Comparison of ENCODE assay signal across 7 cellular contexts in the genomic region with DNA sequence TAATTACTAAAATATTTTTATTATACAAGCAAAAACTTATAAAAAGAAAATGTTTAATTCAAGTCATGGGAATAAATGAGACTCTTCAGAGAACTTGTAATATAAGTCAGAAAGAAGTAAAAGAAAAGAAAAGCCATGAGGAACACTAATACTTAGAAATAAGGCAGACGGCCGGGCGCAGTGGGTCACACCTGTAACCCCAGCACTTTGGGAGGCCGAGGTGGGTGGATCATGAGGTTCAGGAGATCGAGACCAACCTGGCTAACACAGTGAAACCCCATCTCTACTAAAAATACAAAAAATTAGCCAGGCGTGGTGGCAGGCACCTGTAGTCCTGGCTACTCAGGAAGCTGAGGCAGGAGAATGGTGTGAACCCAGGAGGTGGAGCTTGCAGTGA.
DNase-seq lines count a peak whose midpoint lies in the region; ATAC-seq and TF ChIP-seq lines count a peak whose summit lies in the region.
"Not testable (repeated sequence)": the region's sequence is repeated elsewhere in the genome, so short reads cannot be mapped to it uniquely, and the experiment has no call there.

No MANE protein-coding gene starts in this region.

- not testable (repeated sequence) for H3K4me3 ChIP-seq in HCT116 (replicated peaks in 1 of 2; ENCODE audit: low read depth in 1 of 2, low read length in 2 of 2); RWPE2 (ENCODE audit: severe bottlenecking); right cardiac atrium (ENCODE audit: low read length); thoracic aorta

- TF ChIP-seq CTCF in HCT116 (IDR thresholded peaks at IDR 0.05 in 2 of 3, conservative IDR thresholded peaks at IDR 0.05 in 1 of 3; ENCODE audit: borderline replicate concordance in 1 of 3, insufficient read depth in 1 of 3, low read depth in 2 of 3, low read length in 2 of 3); RWPE2 (IDR thresholded peaks at IDR 0.05; ENCODE audit: poor library complexity, severe bottlenecking); MCF 10A (IDR thresholded peaks at IDR 0.05; ENCODE audit: unreplicated experiment); foreskin keratinocyte (conservative IDR thresholded peaks at IDR 0.05); osteocyte (IDR thresholded peaks at IDR 0.05); thoracic aorta (IDR thresholded peaks at IDR 0.05): not testable (repeated sequence)

- CTCF ChIA-PET in HCT116 (lab: Charles Lee) (interaction anchor here (1.5 kb wide), 1 partner anchor 15 kb away, joined by 3 read pairs; no protein-coding TSS in a partner anchor), MCF 10A (lab: Yijun Ruan, JAX) (interaction anchor here (1.1 to 1.4 kb wide), 2 partner anchors 110 to 112 kb away, joined by 3 to 8 read pairs; no protein-coding TSS in a partner anchor)

- not testable (repeated sequence) for H4K20me1 ChIP-seq in HCT116 (ENCODE audit: insufficient read depth)

- H3K27ac ChIP-seq in HCT116 (ENCODE audit: low read depth, low read length) (peak overlapping the region; percentile 59; the same call in 1 of the 2 replicates), RWPE2 (ENCODE audit: poor library complexity, severe bottlenecking) (peak overlapping the region; percentile 99), foreskin keratinocyte (peak overlapping the region; percentile 92), right cardiac atrium (ENCODE audit: low read length) (peak overlapping the region; percentile 63), thoracic aorta (peak overlapping the region; percentile 45 to 59)

- not testable (repeated sequence) for H3K4me3 Mint-ChIP-seq in MCF 10A (ENCODE audit: unreplicated experiment); osteocyte (ENCODE audit: unreplicated experiment)

- H3K4me1 ChIP-seq in HCT116 (ENCODE audit: control insufficient read depth in 1 of 2, insufficient read depth in 2 of 2, low read length in 2 of 2) (peaks cover 32 to 91% of the 10 kb centered on the region in 2 experiments), RWPE2 (ENCODE audit: insufficient read depth, poor library complexity, severe bottlenecking) (peaks cover 60% of the 10 kb centered on the region), foreskin keratinocyte (peaks cover 32% of the 10 kb centered on the region), thoracic aorta (ENCODE audit: control insufficient read depth in 1 of 2, low read depth in 2 of 2) (peaks cover 0 to 12% of the 10 kb centered on the region in 2 donors)
- not testable (repeated sequence) for H3K4me1 ChIP-seq in right cardiac atrium (ENCODE audit: control insufficient read depth, insufficient read depth, low read length)

- not testable (repeated sequence) for H3K9ac ChIP-seq in HCT116 (ENCODE audit: low read length)

- intact Hi-C loops in HCT116 (cut with micrococcal nuclease) (loop anchor here (5.0 kb wide), 1 partner anchor 110 kb away; no protein-coding TSS in a partner anchor), MCF 10A (cut with micrococcal nuclease) (loop anchor here (5.0 kb wide), 4 partner anchors 110 to 855 kb away; no protein-coding TSS in a partner anchor)
- intact Hi-C loops in right cardiac atrium (cut with DNase I) = not testable (repeated sequence)

- ATAC-seq in HCT116; RWPE2 (ENCODE audit: low read depth); foreskin keratinocyte; right cardiac atrium; thoracic aorta (ENCODE audit: insufficient number of reproducible peaks, low FRiP score, low read depth): not testable (repeated sequence)

- not testable (repeated sequence) for BruUV-seq in HCT116 (replicated peaks; lab: Mats Ljungman, UMichigan); MCF 10A (replicated peaks; lab: Mats Ljungman, UMichigan)

- POLR2A ChIA-PET in HCT116 (lab: Charles Lee) = not testable (repeated sequence)
- POLR2A ChIA-PET in MCF 10A (lab: Yijun Ruan, JAX) = interaction anchor here (0.8 to 5.0 kb wide), 6 partner anchors 12 to 531 kb away, joined by 4 to 37 read pairs (median 7); no protein-coding TSS in a partner anchor

- H2AFZ ChIP-seq in HCT116 (ENCODE audit: low read depth, low read length, poor library complexity, severe bottlenecking) = not testable (repeated sequence)

- peaks cover 47% of the 10 kb centered on the region for H3K4me1 Mint-ChIP-seq in MCF 10A (ENCODE audit: insufficient read depth, unreplicated experiment)
- peaks cover 38% of the 10 kb centered on the region for H3K4me1 Mint-ChIP-seq in osteocyte (ENCODE audit: unreplicated experiment)

- not testable (repeated sequence) for H3K9me2 ChIP-seq in HCT116 (ENCODE audit: insufficient read depth)

- not testable (repeated sequence) for H3K9me3 Mint-ChIP-seq in MCF 10A (ENCODE audit: unreplicated experiment)
- H3K9me3 Mint-ChIP-seq in osteocyte (ENCODE audit: unreplicated experiment) = peaks cover 12% of the 10 kb centered on the region

- not testable (repeated sequence) for DNase-seq in HCT116 (ENCODE audit: low read depth, low spot score); RWPE2 (ENCODE audit: low spot score); MCF 10A (ENCODE audit: unreplicated experiment); foreskin keratinocyte; right cardiac atrium; osteocyte (ENCODE audit: extremely low spot score, unreplicated experiment); thoracic aorta (ENCODE audit: low spot score)

- H3K4me2 ChIP-seq in HCT116 (ENCODE audit: low read length) = not testable (repeated sequence)

- 83% methylated on average over 6 of the region's 6 CpGs for WGBS in right cardiac atrium

- H3K79me2 ChIP-seq in HCT116 (ENCODE audit: insufficient read depth, low read length) = peaks cover 32% of the 10 kb centered on the region; the same call in 1 of the 2 replicates

- H3K36me3 ChIP-seq in HCT116 (ENCODE audit: control insufficient read depth in 1 of 2, insufficient read depth in 2 of 2, low read length in 2 of 2); thoracic aorta: not testable (repeated sequence)
- peaks cover 57% of the 10 kb centered on the region for H3K36me3 ChIP-seq in RWPE2 (ENCODE audit: low read depth)

- TF ChIP-seq RAD21 in HCT116 (IDR thresholded peaks at IDR 0.05; ENCODE audit: low read depth) = not testable (repeated sequence)

- H3K27ac Mint-ChIP-seq in MCF 10A (ENCODE audit: low read depth, unreplicated experiment) (peak overlapping the region; percentile 96), osteocyte (ENCODE audit: unreplicated experiment) (peak overlapping the region; percentile 77)

- H3K36me3 Mint-ChIP-seq in MCF 10A (ENCODE audit: insufficient read depth, unreplicated experiment) = peaks cover 54% of the 10 kb centered on the region
- not testable (repeated sequence) for H3K36me3 Mint-ChIP-seq in osteocyte (ENCODE audit: unreplicated experiment)

- not testable (repeated sequence) for H3K27me3 ChIP-seq in HCT116 (ENCODE audit: insufficient read depth, low read length); RWPE2 (ENCODE audit: insufficient read depth, poor library complexity, severe bottlenecking); foreskin keratinocyte; right cardiac atrium (ENCODE audit: control insufficient read depth, insufficient read depth); thoracic aorta (replicated peaks; ENCODE audit: insufficient read depth)

- H3K9me3 ChIP-seq in HCT116 (ENCODE audit: control insufficient read depth in 1 of 2, insufficient read depth in 1 of 2, low read depth in 1 of 2, low read length in 2 of 2); RWPE2 (ENCODE audit: severe bottlenecking); right cardiac atrium (ENCODE audit: control insufficient read depth, low read length); thoracic aorta: not testable (repeated sequence)

- RAD21 ChIA-PET in HCT116 (lab: Charles Lee; ENCODE audit: low non-redundant PET in 1 of 2, low total read pairs in 2 of 2, uncharacterized antibody in 2 of 2, unreplicated experiment in 2 of 2) = not testable (repeated sequence)

- TF ChIP-seq POLR2A in HCT116 (IDR thresholded peaks at IDR 0.05; ENCODE audit: borderline replicate concordance, extremely low read depth, insufficient read depth, insufficient read length) = not testable (repeated sequence)

- not testable (repeated sequence) for H3K27me3 Mint-ChIP-seq in MCF 10A (ENCODE audit: insufficient read depth, unreplicated experiment); osteocyte (ENCODE audit: unreplicated experiment)
